ENCODE assay signal across 1 cellular context in genomic region chr5:133371371-133372155, GRCh38.
TF ChIP-seq lines count a peak whose summit lies in the region.

No MANE protein-coding gene starts in this region.

TF ChIP-seq in HEK293, 187 proteins besides CTCF, POLR2A, EP300 and RAD21 (continued from another document and continues in another):
- no peak for TF ChIP-seq ZNF26 (tag by site-specific recombination; IDR thresholded peaks at IDR 0.05)
- no peak for TF ChIP-seq ZNF426 (tag by site-specific recombination; IDR thresholded peaks at IDR 0.05)
- no peak for TF ChIP-seq ZBTB10 (tag by site-specific recombination; IDR thresholded peaks at IDR 0.05)
- no peak for TF ChIP-seq ZBTB20 (tag by site-specific recombination; IDR thresholded peaks at IDR 0.05)
- no peak for TF ChIP-seq KLF1 (tag by site-specific recombination; IDR thresholded peaks at IDR 0.05)
- TF ChIP-seq ZNF148 (tag by site-specific recombination; IDR thresholded peaks at IDR 0.05; ENCODE audit: borderline replicate concordance) = no peak
- TF ChIP-seq BCL11A (tag by site-specific recombination; IDR thresholded peaks at IDR 0.05; ENCODE audit: low read depth) = no peak
- TF ChIP-seq ZNF138 (tag by site-specific recombination; IDR thresholded peaks at IDR 0.05; ENCODE audit: borderline replicate concordance) = no peak
- TF ChIP-seq ZSCAN18 (tag by site-specific recombination; IDR thresholded peaks at IDR 0.05) = no peak
- no peak for TF ChIP-seq ZNF473 (tag by site-specific recombination; IDR thresholded peaks at IDR 0.05)
- TF ChIP-seq ZNF248 (tag by site-specific recombination; IDR thresholded peaks at IDR 0.05) = no peak
- no peak for TF ChIP-seq PRDM1 (tag by site-specific recombination; IDR thresholded peaks at IDR 0.05)
- TF ChIP-seq SP7 (tag by site-specific recombination; IDR thresholded peaks at IDR 0.05) = 0 out of 2 replicates have a peak, but pooled peaks have one; percentile 23
- TF ChIP-seq GLI2 (tag by site-specific recombination; IDR thresholded peaks at IDR 0.05; ENCODE audit: borderline replicate concordance, low read depth) = peak; percentile 43; the same call in 1 of the 2 replicates
- peak; percentile 58; the same call in 1 of the 2 replicates for TF ChIP-seq OSR2 (tag by site-specific recombination; IDR thresholded peaks at IDR 0.05)
- TF ChIP-seq ZNF514 (tag by site-specific recombination; IDR thresholded peaks at IDR 0.05) = no peak
- no peak for TF ChIP-seq ZNF658 (tag by site-specific recombination; IDR thresholded peaks at IDR 0.05)
- no peak for TF ChIP-seq ZBTB48 (tag by site-specific recombination; IDR thresholded peaks at IDR 0.05)
- peak; percentile 84; the same call in 1 of the 2 replicates for TF ChIP-seq INSM2 (tag by site-specific recombination; IDR thresholded peaks at IDR 0.05)
- TF ChIP-seq ZEB2 (tag by site-specific recombination; IDR thresholded peaks at IDR 0.05) = peak; percentile 34; the same call in 1 of the 2 replicates
- no peak for TF ChIP-seq MZF1 (tag by site-specific recombination; IDR thresholded peaks at IDR 0.05; ENCODE audit: borderline replicate concordance)
- no peak for TF ChIP-seq ATF2 (tag by site-specific recombination; IDR thresholded peaks at IDR 0.05; ENCODE audit: low read depth)
- TF ChIP-seq IKZF3 (tag by site-specific recombination; IDR thresholded peaks at IDR 0.05) = 0 out of 2 replicates have a peak, but pooled peaks have one; percentile 19
- no peak for TF ChIP-seq HOXA7 (CRISPR knock-in tag; IDR thresholded peaks at IDR 0.05; ENCODE audit: borderline replicate concordance)
- TF ChIP-seq ZNF510 (tag by site-specific recombination; IDR thresholded peaks at IDR 0.05; ENCODE audit: insufficient replicate concordance) = no peak
- peak; percentile 43; the same call in 1 of the 2 replicates for TF ChIP-seq ZNF366 (tag by site-specific recombination; conservative IDR thresholded peaks at IDR 0.05)
- TF ChIP-seq ZNF221 (tag by site-specific recombination; IDR thresholded peaks at IDR 0.05; ENCODE audit: borderline replicate concordance) = no peak
- no peak for TF ChIP-seq BCL6B (tag by site-specific recombination; IDR thresholded peaks at IDR 0.05)
- TF ChIP-seq PATZ1 (tag by site-specific recombination; IDR thresholded peaks at IDR 0.05) = no peak
- TF ChIP-seq RBAK (tag by site-specific recombination; IDR thresholded peaks at IDR 0.05) = no peak
- TF ChIP-seq SP3 (tag by site-specific recombination; IDR thresholded peaks at IDR 0.05) = no peak
- peak; percentile 86 for TF ChIP-seq TSHZ1 (tag by site-specific recombination; IDR thresholded peaks at IDR 0.05; ENCODE audit: borderline replicate concordance)
- TF ChIP-seq ZNF544 (tag by site-specific recombination; IDR thresholded peaks at IDR 0.05) = no peak
- no peak for TF ChIP-seq ZNF354C (tag by site-specific recombination; IDR thresholded peaks at IDR 0.05; ENCODE audit: borderline replicate concordance, low read depth)
- TF ChIP-seq EGR2 (tag by site-specific recombination; IDR thresholded peaks at IDR 0.05; ENCODE audit: low read depth) = no peak
- no peak for TF ChIP-seq ZNF398 (tag by site-specific recombination; IDR thresholded peaks at IDR 0.05)
- TF ChIP-seq ZNF274 (IDR thresholded peaks at IDR 0.05; ENCODE audit: low read length) = no peak
- no peak for TF ChIP-seq ZNF274 (tag by site-specific recombination; IDR thresholded peaks at IDR 0.05; ENCODE audit: borderline replicate concordance)
- TF ChIP-seq ZNF529 (tag by site-specific recombination; IDR thresholded peaks at IDR 0.05; ENCODE audit: insufficient replicate concordance) = no peak
- TF ChIP-seq ZFP41 (tag by site-specific recombination; IDR thresholded peaks at IDR 0.05; ENCODE audit: borderline replicate concordance) = no peak
